8 cellular contexts compared by ENCODE assay signal in the genomic region with DNA sequence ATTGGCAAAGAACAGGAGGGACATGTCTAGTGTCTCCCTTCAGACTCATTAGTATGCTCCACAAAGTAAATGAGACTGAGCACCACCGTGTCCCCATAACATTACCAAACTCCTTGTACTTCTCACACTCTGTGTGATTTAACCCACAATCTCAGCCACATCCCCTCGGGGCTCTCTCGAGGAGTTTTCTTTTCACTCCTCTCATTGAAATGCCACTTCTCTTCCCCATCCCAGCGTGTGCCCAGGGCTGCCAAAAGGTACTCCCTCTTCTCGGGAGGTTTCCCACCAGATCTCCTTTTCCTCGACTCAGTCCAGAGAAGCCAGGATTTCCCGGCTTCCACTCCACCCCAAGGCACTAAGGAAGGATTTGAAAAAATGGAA. TPM values are rescaled to one million over a fixed set of nuclear protein-coding genes. Genes with fewer than 3 reads are reported as not detected.
DNase-seq lines count a peak whose midpoint lies in the region; ATAC-seq and TF ChIP-seq lines count a peak whose summit lies in the region.

No MANE protein-coding gene starts in this region.

- no peaks in the 10 kb centered on the region for H3K36me3 ChIP-seq in MM.1S (replicated peaks; ENCODE audit: insufficient read depth, low read length)
- no peaks in the 10 kb centered on the region for H3K36me3 ChIP-seq in right lobe of liver
- no peaks in the 10 kb centered on the region for H3K36me3 ChIP-seq in thyroid gland

- H3K27ac Mint-ChIP-seq in MCF 10A (ENCODE audit: low read depth, unreplicated experiment) = peak overlapping the region; percentile 84

- no TSS peak for BruUV-seq in MCF 10A (replicated peaks; lab: Mats Ljungman, UMichigan)

- TF ChIP-seq POLR2A in right lobe of liver (IDR thresholded peaks at IDR 0.05) = no peak
- no peak for TF ChIP-seq POLR2A in thyroid gland (IDR thresholded peaks at IDR 0.05)

- peak overlapping the region; percentile 83 for H3K4me3 Mint-ChIP-seq in MCF 10A (ENCODE audit: unreplicated experiment)

- ATAC-seq in right lobe of liver (no peak), HG03442 (IDR thresholded peaks at IDR 0.05; ENCODE audit: unreplicated experiment) (no peak), HG03039 (IDR thresholded peaks at IDR 0.05; ENCODE audit: unreplicated experiment) (no peak)

- H3K79me2 ChIP-seq in MM.1S (ENCODE audit: low read length) = no peaks in the 10 kb centered on the region

- CTCF ChIA-PET in MCF 10A (lab: Yijun Ruan, JAX) = interaction anchor here (0.6 to 3.8 kb wide), 5 partner anchors 38 to 396 kb away, joined by 3 to 26 read pairs (median 5); no protein-coding TSS in a partner anchor

- no peaks in the 10 kb centered on the region for H3K27me3 ChIP-seq in MM.1S (replicated peaks; ENCODE audit: insufficient read depth, low read length)
- no peaks in the 10 kb centered on the region for H3K27me3 ChIP-seq in right lobe of liver
- H3K27me3 ChIP-seq in thyroid gland = no peaks in the 10 kb centered on the region

- H3K4me1 ChIP-seq in MM.1S (ENCODE audit: low read length) (0 out of 2 replicates have a peak, but pooled peaks cover 5% of the 10 kb centered on the region), right lobe of liver (peaks cover 0 to 42% (median 3%) of the 10 kb centered on the region in 4 donors), thyroid gland (peaks cover 25% of the 10 kb centered on the region in 2 donors)

- H3K4me2 ChIP-seq in MM.1S (ENCODE audit: low read depth, low read length) = peak overlapping the region; percentile 76

- peak overlapping the region; percentile 77 for H2AFZ ChIP-seq in MM.1S (ENCODE audit: low read length)

- DNase-seq in EH (ENCODE audit: low read depth) (peak; percentile 45), MM.1S (no peak), MCF 10A (ENCODE audit: unreplicated experiment) (peak; percentile 26), right lobe of liver (no peak), thyroid gland (peak; percentile 18 to 19), ureter (ENCODE audit: low spot score) (no peak)

- intact Hi-C loops in MCF 10A (cut with micrococcal nuclease) = loop anchor here (2.0 to 5.0 kb wide), 2 partner anchors 40 to 97 kb away; no protein-coding TSS in a partner anchor
- intact Hi-C loops in right lobe of liver (cut with DNase I) = no loop called here
- intact Hi-C loops in thyroid gland (cut with DNase I) = no loop called here

- H3K9ac ChIP-seq in MM.1S (ENCODE audit: low read length) = peak overlapping the region; percentile 50; the same call in 1 of the 2 replicates

- H3K4me1 Mint-ChIP-seq in MCF 10A (ENCODE audit: insufficient read depth, unreplicated experiment) = peaks cover 34% of the 10 kb centered on the region

- no peak overlapping the region for H3K27ac ChIP-seq in MM.1S (ENCODE audit: low read length)
- peak overlapping the region; percentile 54 to 80 (median 56) for H3K27ac ChIP-seq in right lobe of liver
- H3K27ac ChIP-seq in thyroid gland = peak overlapping the region; percentile 83 to 87 (median 85)

- TF ChIP-seq CTCF in MM.1S (IDR thresholded peaks at IDR 0.05; ENCODE audit: low read length) (no peak), MCF 10A (IDR thresholded peaks at IDR 0.05; ENCODE audit: unreplicated experiment) (no peak), right lobe of liver (IDR thresholded peaks at IDR 0.05) (no peak), thyroid gland (IDR thresholded peaks at IDR 0.05) (no peak)

- peak overlapping the region; percentile 67 for H3K4me3 ChIP-seq in MM.1S (ENCODE audit: low read length)
- H3K4me3 ChIP-seq in right lobe of liver = peak overlapping the region; percentile 54 to 77 (median 74)
- peak overlapping the region; percentile 42 to 91 (median 63) for H3K4me3 ChIP-seq in thyroid gland (replicated peaks in 1 of 3)

- no peaks in the 10 kb centered on the region for H3K9me2 ChIP-seq in MM.1S (replicated peaks; ENCODE audit: insufficient read depth, low read length)

- POLR2A ChIA-PET in MCF 10A (lab: Yijun Ruan, JAX) = interaction anchor here (0.6 to 4.5 kb wide), 7 partner anchors 16 to 110 kb away, joined by 3 to 21 read pairs (median 5); no protein-coding TSS in a partner anchor

- 1% methylated on average over 7 of the region's 7 CpGs for WGBS in right lobe of liver (ENCODE audit: insufficient coverage, low coverage, low lambda C conversion rate, missing lambda C conversion rate)
- 0 to 2% methylated on average over 7 of the region's 7 CpGs for WGBS in thyroid gland, 2 donors

- no peaks in the 10 kb centered on the region for H3K27me3 Mint-ChIP-seq in MCF 10A (ENCODE audit: insufficient read depth, unreplicated experiment)

- no peaks in the 10 kb centered on the region for H3K36me3 Mint-ChIP-seq in MCF 10A (ENCODE audit: insufficient read depth, unreplicated experiment)

- H3K9me3 ChIP-seq in MM.1S (replicated peaks; ENCODE audit: insufficient read depth, low read length) (no peaks in the 10 kb centered on the region), right lobe of liver (no peaks in the 10 kb centered on the region), thyroid gland (no peaks in the 10 kb centered on the region)

- H3F3A ChIP-seq in MM.1S (ENCODE audit: insufficient read depth, low read length) = peaks cover 10% of the 10 kb centered on the region; the same call in 1 of the 2 replicates

- H4K20me1 ChIP-seq in MM.1S (ENCODE audit: insufficient read depth, low read length) = no peaks in the 10 kb centered on the region

- H3K9me3 Mint-ChIP-seq in MCF 10A (ENCODE audit: unreplicated experiment) = no peaks in the 10 kb centered on the region

RNA-seq across cellular contexts. Expression of gene RBFOX2, which starts 1.1 kb away (rescaled TPM):
- total RNA-seq in MCF 10A (2022) (89.4 and 92.0 TPM in 2 replicates), right lobe of liver (10 to 100 TPM; 23.9 to 36.5 (median 29.5) TPM), thyroid gland (100 to 1,000 TPM; 103 to 139 (median 108) TPM), ureter (115 TPM)

Comparison
In these comparisons a context has a peak if more than half of its experiments do, and no peak if none do; other contexts are left out.
1. DNase-seq: peak in EH (single experiment), MCF 10A (single experiment) and thyroid gland (2 of 2); none in MM.1S (single experiment), right lobe of liver (0 of 3) and ureter (single experiment).
2. Peak in every context shown above with its lines, with median percentiles within 50 percentile points of each other: H3K4me3 ChIP-seq.